In the genomic region with DNA sequence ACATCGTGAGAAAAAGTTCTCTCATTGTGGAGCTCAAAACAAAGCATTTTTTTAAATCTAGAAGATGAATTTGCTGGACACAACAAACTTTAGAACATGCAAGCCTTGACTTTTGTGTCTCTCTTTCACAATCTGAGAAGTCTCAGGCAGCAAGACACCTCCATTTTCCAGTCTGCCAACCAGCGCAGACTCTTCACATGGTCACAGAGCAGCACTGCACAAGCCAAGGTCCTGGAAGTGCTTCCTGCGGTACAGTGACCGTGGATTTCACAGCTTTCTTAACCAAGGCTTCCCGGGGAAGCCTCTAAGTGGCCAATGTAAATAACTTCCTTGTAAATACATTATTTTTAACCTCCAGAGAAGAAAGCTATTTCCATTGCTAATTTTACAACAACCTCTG, we compare ENCODE assay signal across 1 cellular context.
TF ChIP-seq lines count a peak whose summit lies in the region.

No MANE protein-coding gene starts in this region.

TF ChIP-seq in IMR-90, 13 proteins besides CTCF, POLR2A, EP300 and RAD21:
- TF ChIP-seq BHLHE40 (IDR thresholded peaks at IDR 0.05; ENCODE audit: low read depth, low read length) (no peak), MAFK (IDR thresholded peaks at IDR 0.05; ENCODE audit: low read depth, low read length) (no peak), RFX5 (IDR thresholded peaks at IDR 0.05; ENCODE audit: low read depth, low read length) (no peak), MAZ (IDR thresholded peaks at IDR 0.05; ENCODE audit: borderline replicate concordance, low read depth, low read length) (no peak), FOS (IDR thresholded peaks at IDR 0.05; ENCODE audit: low read depth, low read length) (no peak), CHD1 (IDR thresholded peaks at IDR 0.05; ENCODE audit: low read depth, low read length) (no peak), MXI1 (IDR thresholded peaks at IDR 0.05; ENCODE audit: borderline replicate concordance, low read depth, low read length) (no peak), NFE2L2 (IDR thresholded peaks at IDR 0.05; ENCODE audit: low read depth, low read length) (no peak), USF2 (IDR thresholded peaks at IDR 0.05; ENCODE audit: low read depth, low read length) (no peak), SMC3 (IDR thresholded peaks at IDR 0.05; ENCODE audit: low read depth, low read length) (no peak), CEBPB (IDR thresholded peaks at IDR 0.05; ENCODE audit: low read depth, low read length) (no peak), RCOR1 (IDR thresholded peaks at IDR 0.05; ENCODE audit: insufficient replicate concordance, low read length) (no peak)
- TF ChIP-seq, protein P1, sequence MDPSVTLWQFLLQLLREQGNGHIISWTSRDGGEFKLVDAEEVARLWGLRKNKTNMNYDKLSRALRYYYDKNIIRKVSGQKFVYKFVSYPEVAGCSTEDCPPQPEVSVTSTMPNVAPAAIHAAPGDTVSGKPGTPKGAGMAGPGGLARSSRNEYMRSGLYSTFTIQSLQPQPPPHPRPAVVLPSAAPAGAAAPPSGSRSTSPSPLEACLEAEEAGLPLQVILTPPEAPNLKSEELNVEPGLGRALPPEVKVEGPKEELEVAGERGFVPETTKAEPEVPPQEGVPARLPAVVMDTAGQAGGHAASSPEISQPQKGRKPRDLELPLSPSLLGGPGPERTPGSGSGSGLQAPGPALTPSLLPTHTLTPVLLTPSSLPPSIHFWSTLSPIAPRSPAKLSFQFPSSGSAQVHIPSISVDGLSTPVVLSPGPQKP (IDR thresholded peaks at IDR 0.05; ENCODE audit: borderline replicate concordance, low read depth, low read length): no peak
